Comparison of ENCODE assay signal across 13 cellular contexts in the genomic region with DNA sequence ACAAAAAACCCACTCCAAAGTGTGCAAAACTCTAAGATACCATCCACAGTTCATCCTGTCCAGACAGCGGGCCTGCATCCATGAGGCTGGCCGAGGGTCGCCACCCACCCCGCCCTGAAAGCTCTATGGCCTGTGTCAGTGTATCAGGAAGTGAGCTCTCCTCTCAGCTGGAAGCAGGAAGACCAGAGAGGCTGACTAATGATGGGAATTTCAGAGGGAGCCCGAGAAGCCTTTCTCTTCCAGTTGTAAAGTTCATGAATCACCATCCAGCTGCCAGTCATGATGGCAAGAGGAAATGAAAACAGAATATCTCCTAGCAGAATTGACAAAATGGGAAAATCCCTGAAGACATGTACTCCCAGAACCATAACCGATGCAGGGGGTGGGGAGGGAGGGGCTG.
DNase-seq lines count a peak whose midpoint lies in the region; ATAC-seq lines count a peak whose summit lies in the region.
"Had no signal": no experiment of that assay in that cellular context is flagged by ENCODE, and none has a peak within 500 bp of the region (broad histone marks: within the 10 kb centered on the region; RNA-seq: fewer than 3 reads in every experiment).

No MANE protein-coding gene starts in this region.

- no peak overlapping the region for H3K56ac ChIP-seq in mesendoderm (ENCODE audit: low read length)

- no peak overlapping the region for H2AK5ac ChIP-seq in mesendoderm (ENCODE audit: low read length)

- ATAC-seq in GM19351 (IDR thresholded peaks at IDR 0.05; ENCODE audit: unreplicated experiment) (no peak), HG02798 (IDR thresholded peaks at IDR 0.05; ENCODE audit: poor library complexity, unreplicated experiment) (no peak), GM19467 (IDR thresholded peaks at IDR 0.05; ENCODE audit: unreplicated experiment) (no peak)
- ATAC-seq: sciatic nerve had no signal

- H3K36me3 ChIP-seq in mesendoderm (ENCODE audit: control insufficient read depth, insufficient read depth, low read length) = no peaks in the 10 kb centered on the region

- no peak overlapping the region for H3K4me2 ChIP-seq in mesendoderm (ENCODE audit: low read length)

- H2BK15ac ChIP-seq in mesendoderm (replicated peaks; ENCODE audit: low read depth) = no peak overlapping the region

- H3K4me1 ChIP-seq in mesendoderm (ENCODE audit: control insufficient read depth, low read depth, low read length) = peaks cover 2% of the 10 kb centered on the region

- H2BK120ac ChIP-seq in mesendoderm (ENCODE audit: low read depth, low read length) = no peak overlapping the region

- DNase-seq in DMS53 treated with DMSO at 0.1 percent for 48 hours (lab: John Stamatoyannopoulos, UW; ENCODE audit: unreplicated experiment) = peak; percentile 6
- DNase-seq in NCI-H226 = peak; percentile 84
- peak; percentile 11 for DNase-seq in ecto neural progenitor cell (ENCODE audit: low spot score)
- peak; percentile 72 for DNase-seq in mesendoderm
- no peak for DNase-seq in MV-4-11 (lab: John Stamatoyannopoulos, UW)
- DNase-seq: activated CD8-positive, alpha-beta memory T cell treated with anti-CD3 and anti-CD28 coated beads, Interleukin-2, amount 50 U/mL, for 4 hours; NCI-H1105 treated with DMSO at 0.1 percent for 48 hours; T1000; trophoblast cell had no signal

- H4K8ac ChIP-seq in mesendoderm (ENCODE audit: low read depth, low read length) = no peak overlapping the region

- WGBS in mesendoderm (ENCODE audit: extremely low coverage, insufficient coverage, low lambda C conversion rate) = no CpG with 5 or more reads among the region's 6 CpGs

- H3K4ac ChIP-seq in mesendoderm (ENCODE audit: low read depth, low read length) = no peak overlapping the region

- H4K5ac ChIP-seq in mesendoderm (ENCODE audit: low read length) = no peak overlapping the region

- H3K18ac ChIP-seq in mesendoderm (ENCODE audit: low read length) = no peak overlapping the region

- no peak overlapping the region for H3K23ac ChIP-seq in mesendoderm (ENCODE audit: low read length)

- H3K79me2 ChIP-seq in mesendoderm (ENCODE audit: control insufficient read depth, insufficient read depth, low read length) = no peaks in the 10 kb centered on the region

- no peak overlapping the region for H3K4me3 ChIP-seq in mesendoderm (ENCODE audit: low read length)

- H3K9ac ChIP-seq in mesendoderm (ENCODE audit: low read length) = no peak overlapping the region

- no peak overlapping the region for H3K27ac ChIP-seq in mesendoderm (ENCODE audit: low read depth, low read length)

- H3K27me3 ChIP-seq in mesendoderm (ENCODE audit: insufficient read depth, low read length, poor library complexity) = no peaks in the 10 kb centered on the region

- no peak overlapping the region for H2BK5ac ChIP-seq in mesendoderm (ENCODE audit: low read length)

- H3K79me1 ChIP-seq in mesendoderm (ENCODE audit: low read length) = no peaks in the 10 kb centered on the region
